Comparison of ENCODE assay signal across 6 cellular contexts in the genomic region with DNA sequence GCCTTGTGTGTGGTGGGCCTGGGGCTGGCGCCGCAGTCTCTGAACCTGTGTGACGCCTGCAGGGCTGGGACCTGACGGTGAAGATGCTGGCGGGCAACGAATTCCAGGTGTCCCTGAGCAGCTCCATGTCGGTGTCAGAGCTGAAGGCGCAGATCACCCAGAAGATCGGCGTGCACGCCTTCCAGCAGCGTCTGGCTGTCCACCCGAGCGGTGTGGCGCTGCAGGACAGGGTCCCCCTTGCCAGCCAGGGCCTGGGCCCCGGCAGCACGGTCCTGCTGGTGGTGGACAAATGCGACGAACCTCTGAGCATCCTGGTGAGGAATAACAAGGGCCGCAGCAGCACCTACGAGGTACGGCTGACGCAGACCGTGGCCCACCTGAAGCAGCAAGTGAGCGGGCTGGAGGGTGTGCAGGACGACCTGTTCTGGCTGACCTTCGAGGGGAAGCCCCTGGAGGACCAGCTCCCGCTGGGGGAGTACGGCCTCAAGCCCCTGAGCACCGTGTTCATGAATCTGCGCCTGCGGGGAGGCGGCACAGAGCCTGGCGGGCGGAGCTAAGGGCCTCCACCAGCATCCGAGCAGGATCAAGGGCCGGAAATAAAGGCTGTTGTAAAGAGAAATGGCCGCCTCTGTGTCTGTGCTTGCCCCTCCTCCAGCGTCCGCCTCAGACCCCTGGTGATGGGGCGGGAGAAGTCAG. TPM values are rescaled to one million over a fixed set of nuclear protein-coding genes. Genes with fewer than 3 reads are reported as not detected.
DNase-seq lines count a peak whose midpoint lies in the region; ATAC-seq and TF ChIP-seq lines count a peak whose summit lies in the region.

No MANE protein-coding gene starts in this region.

- DNase-seq in HL-60 (ENCODE audit: low read depth in 1 of 2, low spot score in 1 of 2) (no peak), lung (ENCODE audit: low spot score) (no peak), SW480 (ENCODE audit: low spot score) (no peak)
- DNase-seq in activated naive CD4-positive, alpha-beta T cell treated with Interleukin-2 at 50 U/mL for 16 hours: peak; percentile 56

- H3K36me3 ChIP-seq in lung (ENCODE audit: control insufficient read depth in 2 of 2, insufficient read depth in 2 of 2, low read length in 2 of 2): no peaks in the 10 kb centered on the region

- TF ChIP-seq CTCF in HL-60 (IDR thresholded peaks at IDR 0.05; ENCODE audit: insufficient read depth, low read length) (no peak), lung (IDR thresholded peaks at IDR 0.05; ENCODE audit: control extremely low read depth, extremely low read depth) (no peak)

- no peaks in the 10 kb centered on the region for H3K27me3 ChIP-seq in HL-60 (ENCODE audit: insufficient read depth, poor library complexity, severe bottlenecking)
- no peaks in the 10 kb centered on the region for H3K27me3 ChIP-seq in lung (ENCODE audit: control insufficient read depth, insufficient read depth)

- 53 to 80% methylated on average over 41 of the region's 41 CpGs for WGBS in lung, 2 donors

- no peak for ATAC-seq in lung (ENCODE audit: insufficient read depth, low FRiP score)
- no peak for ATAC-seq in HG03175 (IDR thresholded peaks at IDR 0.05; ENCODE audit: unreplicated experiment)
- ATAC-seq in GM21423 (IDR thresholded peaks at IDR 0.05; ENCODE audit: unreplicated experiment): no peak

- H3K9me3 ChIP-seq in lung (ENCODE audit: control insufficient read depth in 2 of 2, insufficient read depth in 1 of 2, low read length in 1 of 2): no peaks in the 10 kb centered on the region

- peak overlapping the region; percentile 56 for H3K4me3 ChIP-seq in HL-60 (replicated peaks; ENCODE audit: insufficient read depth, low read length)
- H3K4me3 ChIP-seq in lung: peak overlapping the region; percentile 68

- H3K27ac ChIP-seq in HL-60 (replicated peaks) (peak overlapping the region; percentile 59), lung (ENCODE audit: low read depth in 1 of 2, low read length in 1 of 2) (peak overlapping the region; percentile 46 to 95)

- peaks cover 0 to 10% of the 10 kb centered on the region in 2 donors for H3K4me1 ChIP-seq in lung (ENCODE audit: control insufficient read depth in 2 of 2, insufficient read depth in 2 of 2, low read length in 2 of 2)

RNA-seq across cellular contexts. Expression of a gene that starts 0.8 kb away (rescaled TPM):
- total RNA-seq in lung: 10 to 100 TPM; 12.7 to 53.6 TPM
- 100 to 1,000 TPM; 208 to 234 TPM for polyA plus RNA-seq in lung

RNA-seq across cellular contexts. Expression of a gene that starts 5.8 kb away (rescaled TPM):
- total RNA-seq in lung: 100 to 1,000 TPM; 103 to 124 TPM
- 10 to 100 TPM; 30.7 to 67.4 TPM for polyA plus RNA-seq in lung

RNA-seq across cellular contexts. Expression of a gene that starts 14.2 kb away (rescaled TPM):
- 10 to 100 TPM; 13.5 to 47.9 TPM for total RNA-seq in lung
- polyA plus RNA-seq in lung: 10 to 100 TPM; 16.6 to 37.7 TPM

RNA-seq across cellular contexts. Expression of a gene that starts 32.2 kb away (rescaled TPM):
- under 1 TPM in 1 of 2 donors, not detected in 1; 0.15 TPM for total RNA-seq in lung
- under 1 TPM; 0.06 to 0.45 TPM for polyA plus RNA-seq in lung

RNA-seq across cellular contexts. Expression of a gene that starts 47.8 kb away (rescaled TPM):
- 1 to 10 TPM; 2.0 to 5.1 TPM for total RNA-seq in lung
- polyA plus RNA-seq in lung: 1 to 10 TPM; 2.0 to 2.8 TPM
